Comparison of ENCODE assay signal across 1 cellular context in genomic region chr17:43511199-43511598, GRCh38. TPM values are rescaled to one million over a fixed set of nuclear protein-coding genes. Genes with fewer than 3 reads are reported as not detected.
"Had no signal": no experiment of that assay in that cellular context is flagged by ENCODE, and none has a peak within 500 bp of the region (broad histone marks: within the 10 kb centered on the region; RNA-seq: fewer than 3 reads in every experiment).

No MANE protein-coding gene starts in this region.

RNA-seq across cellular contexts. Expression of gene ETV4, which starts 34.9 kb away (rescaled TPM):
- polyA plus RNA-seq: IgD-negative memory B cell had no signal
